2 cellular contexts compared by ENCODE assay signal in genomic region chr20:32473231-32474008, GRCh38.
TF ChIP-seq lines count a peak whose summit lies in the region.

No MANE protein-coding gene starts in this region.

TF ChIP-seq in SK-N-SH, 30 proteins besides CTCF, POLR2A, EP300 and RAD21 (continued from another document):
- TF ChIP-seq USF1 (IDR thresholded peaks at IDR 0.05; ENCODE audit: borderline replicate concordance, low read depth) (no peak), EZH2phosphoT487 (IDR thresholded peaks at IDR 0.05; ENCODE audit: borderline replicate concordance, low read depth) (no peak), JUND (IDR thresholded peaks at IDR 0.05) (no peak), FOXM1 (IDR thresholded peaks at IDR 0.05; ENCODE audit: low read depth) (no peak), YY1 (IDR thresholded peaks at IDR 0.05; ENCODE audit: low read depth) (no peak), SMC3 (IDR thresholded peaks at IDR 0.05; ENCODE audit: low read depth, low read length) (no peak), TEAD4 (IDR thresholded peaks at IDR 0.05; ENCODE audit: borderline replicate concordance, insufficient read depth) (no peak), FOXJ3 (CRISPR knock-in tag; IDR thresholded peaks at IDR 0.05) (no peak), TAF1 (IDR thresholded peaks at IDR 0.05; ENCODE audit: borderline replicate concordance, low read depth, low read length) (no peak), NRF1 (IDR thresholded peaks at IDR 0.05; ENCODE audit: low read depth, low read length) (no peak), FOSL2 (IDR thresholded peaks at IDR 0.05; ENCODE audit: borderline replicate concordance, low read depth) (no peak), SIN3A (IDR thresholded peaks at IDR 0.05; ENCODE audit: borderline replicate concordance, low read depth, low read length) (no peak), GATA2 (CRISPR knock-in tag; IDR thresholded peaks at IDR 0.05) (no peak), RCOR1 (IDR thresholded peaks at IDR 0.05; ENCODE audit: low read length) (no peak), REST (IDR thresholded peaks at IDR 0.05; ENCODE audit: low read depth, low read length) (no peak), CHD2 (IDR thresholded peaks at IDR 0.05; ENCODE audit: low read length, partially characterized antibody) (no peak)
- TF ChIP-seq, protein P1, sequence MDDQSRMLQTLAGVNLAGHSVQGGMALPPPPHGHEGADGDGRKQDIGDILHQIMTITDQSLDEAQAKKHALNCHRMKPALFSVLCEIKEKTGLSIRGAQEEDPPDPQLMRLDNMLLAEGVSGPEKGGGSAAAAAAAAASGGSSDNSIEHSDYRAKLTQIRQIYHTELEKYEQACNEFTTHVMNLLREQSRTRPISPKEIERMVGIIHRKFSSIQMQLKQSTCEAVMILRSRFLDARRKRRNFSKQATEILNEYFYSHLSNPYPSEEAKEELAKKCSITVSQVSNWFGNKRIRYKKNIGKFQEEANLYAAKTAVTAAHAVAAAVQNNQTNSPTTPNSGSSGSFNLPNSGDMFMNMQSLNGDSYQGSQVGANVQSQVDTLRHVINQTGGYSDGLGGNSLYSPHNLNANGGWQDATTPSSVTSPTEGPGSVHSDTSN (IDR thresholded peaks at IDR 0.05), result no peak

TF ChIP-seq in SK-N-SH treated with all-trans-retinoic acid at 6 μM for 48 hours, 23 proteins besides CTCF, POLR2A, EP300 and RAD21:
- TF ChIP-seq, protein P2, sequence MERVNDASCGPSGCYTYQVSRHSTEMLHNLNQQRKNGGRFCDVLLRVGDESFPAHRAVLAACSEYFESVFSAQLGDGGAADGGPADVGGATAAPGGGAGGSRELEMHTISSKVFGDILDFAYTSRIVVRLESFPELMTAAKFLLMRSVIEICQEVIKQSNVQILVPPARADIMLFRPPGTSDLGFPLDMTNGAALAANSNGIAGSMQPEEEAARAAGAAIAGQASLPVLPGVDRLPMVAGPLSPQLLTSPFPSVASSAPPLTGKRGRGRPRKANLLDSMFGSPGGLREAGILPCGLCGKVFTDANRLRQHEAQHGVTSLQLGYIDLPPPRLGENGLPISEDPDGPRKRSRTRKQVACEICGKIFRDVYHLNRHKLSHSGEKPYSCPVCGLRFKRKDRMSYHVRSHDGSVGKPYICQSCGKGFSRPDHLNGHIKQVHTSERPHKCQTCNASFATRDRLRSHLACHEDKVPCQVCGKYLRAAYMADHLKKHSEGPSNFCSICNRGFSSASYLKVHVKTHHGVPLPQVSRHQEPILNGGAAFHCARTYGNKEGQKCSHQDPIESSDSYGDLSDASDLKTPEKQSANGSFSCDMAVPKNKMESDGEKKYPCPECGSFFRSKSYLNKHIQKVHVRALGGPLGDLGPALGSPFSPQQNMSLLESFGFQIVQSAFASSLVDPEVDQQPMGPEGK (CRISPR knock-in tag; IDR thresholded peaks at IDR 0.05; ENCODE audit: borderline replicate concordance), result no peak
- TF ChIP-seq, protein P3, sequence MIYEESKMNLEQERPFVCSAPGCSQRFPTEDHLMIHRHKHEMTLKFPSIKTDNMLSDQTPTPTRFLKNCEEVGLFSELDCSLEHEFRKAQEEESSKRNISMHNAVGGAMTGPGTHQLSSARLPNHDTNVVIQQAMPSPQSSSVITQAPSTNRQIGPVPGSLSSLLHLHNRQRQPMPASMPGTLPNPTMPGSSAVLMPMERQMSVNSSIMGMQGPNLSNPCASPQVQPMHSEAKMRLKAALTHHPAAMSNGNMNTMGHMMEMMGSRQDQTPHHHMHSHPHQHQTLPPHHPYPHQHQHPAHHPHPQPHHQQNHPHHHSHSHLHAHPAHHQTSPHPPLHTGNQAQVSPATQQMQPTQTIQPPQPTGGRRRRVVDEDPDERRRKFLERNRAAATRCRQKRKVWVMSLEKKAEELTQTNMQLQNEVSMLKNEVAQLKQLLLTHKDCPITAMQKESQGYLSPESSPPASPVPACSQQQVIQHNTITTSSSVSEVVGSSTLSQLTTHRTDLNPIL (CRISPR knock-in tag; IDR thresholded peaks at IDR 0.05; ENCODE audit: low read depth), result no peak
- TF ChIP-seq GLIS3 (CRISPR knock-in tag; IDR thresholded peaks at IDR 0.05) (no peak), SNAI2 (CRISPR knock-in tag; IDR thresholded peaks at IDR 0.05) (no peak), ISL1 (CRISPR knock-in tag; IDR thresholded peaks at IDR 0.05) (no peak), TCF4 (CRISPR knock-in tag; IDR thresholded peaks at IDR 0.05; ENCODE audit: borderline replicate concordance) (no peak), ZFP3 (CRISPR knock-in tag; IDR thresholded peaks at IDR 0.05) (no peak), OSR1 (CRISPR knock-in tag; IDR thresholded peaks at IDR 0.05) (no peak), RARB (CRISPR knock-in tag; IDR thresholded peaks at IDR 0.05) (no peak), ZNF70 (CRISPR knock-in tag; IDR thresholded peaks at IDR 0.05) (no peak), BACH2 (CRISPR knock-in tag; IDR thresholded peaks at IDR 0.05; ENCODE audit: borderline replicate concordance) (no peak), CSDC2 (CRISPR knock-in tag; IDR thresholded peaks at IDR 0.05) (no peak), ZFP30 (CRISPR knock-in tag; IDR thresholded peaks at IDR 0.05) (no peak)
- TF ChIP-seq, protein P4, sequence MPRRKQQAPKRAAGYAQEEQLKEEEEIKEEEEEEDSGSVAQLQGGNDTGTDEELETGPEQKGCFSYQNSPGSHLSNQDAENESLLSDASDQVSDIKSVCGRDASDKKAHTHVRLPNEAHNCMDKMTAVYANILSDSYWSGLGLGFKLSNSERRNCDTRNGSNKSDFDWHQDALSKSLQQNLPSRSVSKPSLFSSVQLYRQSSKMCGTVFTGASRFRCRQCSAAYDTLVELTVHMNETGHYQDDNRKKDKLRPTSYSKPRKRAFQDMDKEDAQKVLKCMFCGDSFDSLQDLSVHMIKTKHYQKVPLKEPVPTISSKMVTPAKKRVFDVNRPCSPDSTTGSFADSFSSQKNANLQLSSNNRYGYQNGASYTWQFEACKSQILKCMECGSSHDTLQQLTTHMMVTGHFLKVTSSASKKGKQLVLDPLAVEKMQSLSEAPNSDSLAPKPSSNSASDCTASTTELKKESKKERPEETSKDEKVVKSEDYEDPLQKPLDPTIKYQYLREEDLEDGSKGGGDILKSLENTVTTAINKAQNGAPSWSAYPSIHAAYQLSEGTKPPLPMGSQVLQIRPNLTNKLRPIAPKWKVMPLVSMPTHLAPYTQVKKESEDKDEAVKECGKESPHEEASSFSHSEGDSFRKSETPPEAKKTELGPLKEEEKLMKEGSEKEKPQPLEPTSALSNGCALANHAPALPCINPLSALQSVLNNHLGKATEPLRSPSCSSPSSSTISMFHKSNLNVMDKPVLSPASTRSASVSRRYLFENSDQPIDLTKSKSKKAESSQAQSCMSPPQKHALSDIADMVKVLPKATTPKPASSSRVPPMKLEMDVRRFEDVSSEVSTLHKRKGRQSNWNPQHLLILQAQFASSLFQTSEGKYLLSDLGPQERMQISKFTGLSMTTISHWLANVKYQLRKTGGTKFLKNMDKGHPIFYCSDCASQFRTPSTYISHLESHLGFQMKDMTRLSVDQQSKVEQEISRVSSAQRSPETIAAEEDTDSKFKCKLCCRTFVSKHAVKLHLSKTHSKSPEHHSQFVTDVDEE (CRISPR knock-in tag; IDR thresholded peaks at IDR 0.05), result no peak
- TF ChIP-seq, protein P5, sequence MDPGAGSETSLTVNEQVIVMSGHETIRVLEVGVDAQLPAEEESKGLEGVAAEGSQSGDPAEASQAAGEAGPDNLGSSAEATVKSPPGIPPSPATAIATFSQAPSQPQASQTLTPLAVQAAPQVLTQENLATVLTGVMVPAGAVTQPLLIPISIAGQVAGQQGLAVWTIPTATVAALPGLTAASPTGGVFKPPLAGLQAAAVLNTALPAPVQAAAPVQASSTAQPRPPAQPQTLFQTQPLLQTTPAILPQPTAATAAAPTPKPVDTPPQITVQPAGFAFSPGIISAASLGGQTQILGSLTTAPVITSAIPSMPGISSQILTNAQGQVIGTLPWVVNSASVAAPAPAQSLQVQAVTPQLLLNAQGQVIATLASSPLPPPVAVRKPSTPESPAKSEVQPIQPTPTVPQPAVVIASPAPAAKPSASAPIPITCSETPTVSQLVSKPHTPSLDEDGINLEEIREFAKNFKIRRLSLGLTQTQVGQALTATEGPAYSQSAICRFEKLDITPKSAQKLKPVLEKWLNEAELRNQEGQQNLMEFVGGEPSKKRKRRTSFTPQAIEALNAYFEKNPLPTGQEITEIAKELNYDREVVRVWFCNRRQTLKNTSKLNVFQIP (CRISPR knock-in tag; IDR thresholded peaks at IDR 0.05; ENCODE audit: borderline replicate concordance, low read depth), result no peak
